In genomic region chr6:5723905-5724691, GRCh38 we compare ENCODE assay signal across 8 cellular contexts.
DNase-seq lines count a peak whose midpoint lies in the region; ATAC-seq, FAIRE-seq and TF ChIP-seq lines count a peak whose summit lies in the region.

No MANE protein-coding gene starts in this region.

- H3K4me3 Mint-ChIP-seq in activated naive CD8-positive, alpha-beta T cell = peak overlapping the region; percentile 49

- peak overlapping the region; percentile 61 for H3K18ac ChIP-seq in neuronal stem cell (ENCODE audit: low read length)

- TF ChIP-seq POLR2A in thyroid gland (IDR thresholded peaks at IDR 0.05) = no peak

- H3K9ac ChIP-seq in BLaER1 treated with 17β-estradiol and CSF1 and Interleukin-3, amounts not matched to agents 10 nM and 100 nM = peak overlapping the region; percentile 69 to 83 (median 76)
- no peak overlapping the region for H3K9ac ChIP-seq in neuronal stem cell (ENCODE audit: low read depth, low read length, poor library complexity)

- H3K4me2 ChIP-seq in BLaER1 treated with 17β-estradiol and CSF1 and Interleukin-3, amounts not matched to agents 10 nM and 100 nM = peak overlapping the region; percentile 81 to 96 (median 92)
- no peak overlapping the region for H3K4me2 ChIP-seq in neuronal stem cell (ENCODE audit: insufficient read depth, low read length, poor library complexity, severe bottlenecking)

- no peaks in the 10 kb centered on the region for H3K27me3 Mint-ChIP-seq in activated naive CD8-positive, alpha-beta T cell

- TF ChIP-seq CTCF in thyroid gland (IDR thresholded peaks at IDR 0.05) = no peak

- H3K36me3 ChIP-seq in BLaER1 treated with 17β-estradiol and CSF1 and Interleukin-3, amounts not matched to agents 10 nM and 100 nM = no peaks in the 10 kb centered on the region
- H3K36me3 ChIP-seq in neuronal stem cell (replicated peaks in 1 of 2; ENCODE audit: control insufficient read depth in 2 of 2, insufficient read depth in 2 of 2, low read length in 2 of 2) (no peaks in the 10 kb centered on the region), thyroid gland (no peaks in the 10 kb centered on the region)

- no peak overlapping the region for H2BK5ac ChIP-seq in neuronal stem cell (ENCODE audit: low read length)

- H3K79me1 ChIP-seq in neuronal stem cell (ENCODE audit: low read depth, low read length) = no peaks in the 10 kb centered on the region

- H3K4ac ChIP-seq in neuronal stem cell (ENCODE audit: low read length) = no peak overlapping the region

- H3K9me3 Mint-ChIP-seq in activated naive CD8-positive, alpha-beta T cell (ENCODE audit: low read depth) = no peaks in the 10 kb centered on the region

- intact Hi-C loops in thyroid gland (cut with DNase I) = no loop called here

- H3K23ac ChIP-seq in neuronal stem cell (ENCODE audit: low read depth, low read length, poor library complexity) = no peak overlapping the region

- H2AFZ ChIP-seq in neuronal stem cell (ENCODE audit: low read length) = peak overlapping the region; percentile 30

- H2BK15ac ChIP-seq in neuronal stem cell (ENCODE audit: low read length) = no peak overlapping the region

- H3K27ac ChIP-seq in BLaER1 treated with 17β-estradiol and CSF1 and Interleukin-3, amounts not matched to agents 10 nM and 100 nM = peak overlapping the region; percentile 83 to 94 (median 87)
- H3K27ac ChIP-seq in neuronal stem cell (replicated peaks; ENCODE audit: low read length) (no peak overlapping the region), thyroid gland (no peak overlapping the region)

- no peak overlapping the region for H4K8ac ChIP-seq in neuronal stem cell (ENCODE audit: low read depth, low read length)

- no CpG with 5 or more reads among the region's 19 CpGs for WGBS in neuronal stem cell (ENCODE audit: extremely low coverage in 2 of 2, insufficient read length in 2 of 2, insufficient replicate concordance in 1 of 2), 2 donors
- WGBS in thyroid gland, 2 donors = 86 to 89% methylated on average over 19 of the region's 19 CpGs

- H3K14ac ChIP-seq in neuronal stem cell (ENCODE audit: low read length) = no peak overlapping the region

- peaks cover 36 to 77% (median 70%) of the 10 kb centered on the region in 10 experiments for H3K4me1 ChIP-seq in BLaER1 treated with 17β-estradiol and CSF1 and Interleukin-3, amounts not matched to agents 10 nM and 100 nM
- peaks cover 7 to 11% of the 10 kb centered on the region in 2 donors for H3K4me1 ChIP-seq in neuronal stem cell (ENCODE audit: control insufficient read depth in 2 of 2, insufficient read depth in 1 of 2, low read depth in 1 of 2, low read length in 2 of 2)
- H3K4me1 ChIP-seq in thyroid gland = peaks cover 1 to 4% of the 10 kb centered on the region in 2 donors

- peaks cover 5% of the 10 kb centered on the region for H3K36me3 Mint-ChIP-seq in activated naive CD8-positive, alpha-beta T cell

- no peak overlapping the region for H2AK5ac ChIP-seq in neuronal stem cell (ENCODE audit: low read depth, low read length)

- H3K27ac Mint-ChIP-seq in activated naive CD8-positive, alpha-beta T cell = peak overlapping the region; percentile 42

- H4K20me1 ChIP-seq in BLaER1 treated with 17β-estradiol and CSF1 and Interleukin-3, amounts not matched to agents 10 nM and 100 nM = peaks cover 0 to 5% (median 0%) of the 10 kb centered on the region in 11 experiments; a peak in 1 of 22 replicates

- no peak overlapping the region for H2BK120ac ChIP-seq in neuronal stem cell (ENCODE audit: low read depth, low read length)

- 0 out of 22 replicates have a peak, but pooled peaks cover 0 to 3% (median 0%) of the 10 kb centered on the region in 11 experiments for H3K9me3 ChIP-seq in BLaER1 treated with 17β-estradiol and CSF1 and Interleukin-3, amounts not matched to agents 10 nM and 100 nM (replicated peaks in 1 of 11)
- H3K9me3 ChIP-seq in neuronal stem cell (replicated peaks in 1 of 2; ENCODE audit: control insufficient read depth in 2 of 2, insufficient read depth in 1 of 2, low read depth in 1 of 2, low read length in 2 of 2) (no peaks in the 10 kb centered on the region), thyroid gland (no peaks in the 10 kb centered on the region)

- peaks cover 12% of the 10 kb centered on the region for H3K4me1 Mint-ChIP-seq in activated naive CD8-positive, alpha-beta T cell (ENCODE audit: low read depth)

- DNase-seq in GM19239 (ENCODE audit: insufficient read length, low spot score) = peak; percentile 65
- no peak for DNase-seq in neuronal stem cell (ENCODE audit: low spot score)
- no peak for DNase-seq in thyroid gland
- no peak for DNase-seq in NCI-H2107 treated with DMSO at 0.1 percent for 48 hours (lab: John Stamatoyannopoulos, UW; ENCODE audit: unreplicated experiment)
- DNase-seq in kidney tubule cell (ENCODE audit: low spot score) = no peak

- no peak overlapping the region for H4K91ac ChIP-seq in neuronal stem cell (ENCODE audit: low read depth, low read length, poor library complexity)

- no peak overlapping the region for H2BK12ac ChIP-seq in neuronal stem cell (ENCODE audit: low read length)

- H3K4me3 ChIP-seq in BLaER1 treated with 17β-estradiol and CSF1 and Interleukin-3, amounts not matched to agents 10 nM and 100 nM = peak overlapping the region; percentile 20 to 60 (median 44); a peak in 18 of 20 replicates
- H3K4me3 ChIP-seq in neuronal stem cell (ENCODE audit: low read length in 2 of 2) (no peak overlapping the region), thyroid gland (replicated peaks in 1 of 3) (no peak overlapping the region)

- FAIRE-seq in GM19239 (lab: Jason Lieb, UNC) = peak; percentile 98

- peak; percentile 96 for ATAC-seq in HG03159 (IDR thresholded peaks at IDR 0.05; ENCODE audit: unreplicated experiment)

- 0 out of 22 replicates have a peak, but pooled peaks cover 0 to 8% (median 0%) of the 10 kb centered on the region in 11 experiments for H3K27me3 ChIP-seq in BLaER1 treated with 17β-estradiol and CSF1 and Interleukin-3, amounts not matched to agents 10 nM and 100 nM
- H3K27me3 ChIP-seq in neuronal stem cell (ENCODE audit: control insufficient read depth in 3 of 3, insufficient read depth in 3 of 3, low read depth in 1 of 3, low read length in 3 of 3) (no peaks in the 10 kb centered on the region), thyroid gland (no peaks in the 10 kb centered on the region)

Comparison
In these comparisons a context has a peak if more than half of its experiments do, and no peak if none do; other contexts are left out.
1. H3K27ac ChIP-seq: peak in BLaER1 treated with 17β-estradiol and CSF1 and Interleukin-3, amounts not matched to agents 10 nM and 100 nM (11 of 11); none in neuronal stem cell (single experiment) and thyroid gland (0 of 3).
2. H3K4me3 ChIP-seq: peak in BLaER1 treated with 17β-estradiol and CSF1 and Interleukin-3, amounts not matched to agents 10 nM and 100 nM (10 of 10); none in neuronal stem cell (0 of 2) and thyroid gland (0 of 3).